Comparison of ENCODE assay signal across 8 cellular contexts in genomic region chr2:135741395-135742306, GRCh38. TPM values are rescaled to one million over a fixed set of nuclear protein-coding genes. Genes with fewer than 3 reads are reported as not detected.
DNase-seq lines count a peak whose midpoint lies in the region; ATAC-seq and TF ChIP-seq lines count a peak whose summit lies in the region.

TSS of gene UBXN4 (plus strand) at chr2:135741855. CDS start at chr2:135741930, 75 bp downstream.

- TF ChIP-seq POLR2A in vagina (IDR thresholded peaks at IDR 0.05), result peak in 1 of 2 donors; percentile 90

- ATAC-seq in HG02885 (IDR thresholded peaks at IDR 0.05; ENCODE audit: poor library complexity, unreplicated experiment), result peak; percentile 92

- no peaks in the 10 kb centered on the region for H3K36me3 ChIP-seq in right atrium auricular region
- no peaks in the 10 kb centered on the region for H3K36me3 ChIP-seq in vagina

- no peaks in the 10 kb centered on the region for H3K27me3 ChIP-seq in right atrium auricular region
- H3K27me3 ChIP-seq in vagina, result no peaks in the 10 kb centered on the region

- in situ Hi-C loops in GM13977 (cut with MboI; ENCODE audit: low pct_unique_long_range_greater_than_20kb, low sequenced_read_pairs, unreplicated experiment), result no loop called here

- TF ChIP-seq CTCF in GM13977 (IDR thresholded peaks at IDR 0.05; ENCODE audit: extremely low read depth, insufficient read depth, missing control alignments) (peak; percentile 56), right atrium auricular region (IDR thresholded peaks at IDR 0.05) (peak in 1 of 2 donors; percentile 19), vagina (IDR thresholded peaks at IDR 0.05) (peak in 1 of 3 experiments; percentile 13)

- intact Hi-C loops in vagina (cut with DNase I), result loop anchor here (10.0 kb wide), 1 partner anchor 243 kb away; the partner anchor contains the start of gene DARS1

- H3K4me3 ChIP-seq in right atrium auricular region (peak within 1 kb of the TSS; percentile 92 to 95), vagina (peak within 1 kb of the TSS; percentile 71 to 99)

- peaks cover 0 to 27% of the 10 kb centered on the region in 2 donors for H3K4me1 ChIP-seq in right atrium auricular region
- H3K4me1 ChIP-seq in vagina, result peaks cover 36% of the 10 kb centered on the region

- H3K27ac ChIP-seq in right atrium auricular region, result peak within 1 kb of the TSS; percentile 99 to 100
- H3K27ac ChIP-seq in vagina, result peak within 1 kb of the TSS; percentile 100

- DNase-seq in GM13977 (ENCODE audit: low spot score) (peak; percentile 95), NCI-H1694 treated with DMSO at 0.1 percent for 48 hours (lab: John Stamatoyannopoulos, UW) (peak; percentile 97), T-helper 2 cell (peak; percentile 82 to 100 (median 92)), anterior cingulate cortex (lab: John Stamatoyannopoulos, UW) (peak; percentile 78 to 99 (median 96)), right atrium auricular region (ENCODE audit: low spot score) (peak; percentile 98), pulmonary artery endothelial cell (ENCODE audit: low read depth, low spot score) (peak; percentile 99), vagina (ENCODE audit: extremely low spot score in 2 of 2) (peak; percentile 99)

- no peaks in the 10 kb centered on the region for H3K9me3 ChIP-seq in right atrium auricular region
- H3K9me3 ChIP-seq in vagina, result no peaks in the 10 kb centered on the region

RNA-seq across cellular contexts. Expression of gene UBXN4, which starts in this region (rescaled TPM):
- 10 to 100 TPM; 37.5 to 48.7 TPM for total RNA-seq in right atrium auricular region
- total RNA-seq in pulmonary artery endothelial cell, result 68.8 and 79.5 TPM in 2 replicates
- total RNA-seq in vagina, result 51.6 TPM

Comparison
In these comparisons a context has a peak if more than half of its experiments do, and no peak if none do; other contexts are left out.
1. Peak in every context shown above with its lines: DNase-seq, ATAC-seq, H3K4me3 ChIP-seq and H3K27ac ChIP-seq.